In the genomic region with DNA sequence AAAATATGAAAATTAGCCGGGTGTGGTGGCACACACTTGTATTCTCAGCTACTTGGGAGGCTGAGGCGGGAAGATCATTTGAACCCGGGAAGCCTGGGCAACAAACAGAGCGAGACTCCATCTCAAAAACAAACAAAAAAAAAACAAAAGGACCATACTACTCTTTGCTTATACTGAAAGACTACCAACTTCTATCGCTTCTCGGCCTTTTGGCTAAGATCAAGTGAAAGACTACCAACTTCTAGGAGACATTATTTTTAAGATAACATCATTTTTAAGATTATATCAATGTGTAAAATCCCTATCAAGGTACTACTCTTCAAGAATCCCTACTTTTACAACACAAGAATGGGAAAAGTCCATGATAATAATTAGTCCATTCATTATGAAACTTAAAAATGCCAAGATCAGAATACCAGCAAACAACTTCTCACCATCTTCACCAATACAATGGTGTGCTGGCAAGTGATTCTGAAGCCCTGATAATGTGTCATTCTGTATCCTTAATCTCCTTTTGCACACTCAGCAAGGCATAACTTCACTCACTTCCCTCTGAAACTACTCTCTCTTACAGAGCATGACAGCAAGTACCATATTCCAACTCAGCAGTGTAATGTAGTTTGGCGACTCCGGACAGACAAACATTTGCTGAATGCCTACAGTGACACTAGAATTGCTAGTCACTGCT, we compare ENCODE assay signal across 8 cellular contexts. TPM values are rescaled to one million over a fixed set of nuclear protein-coding genes. Genes with fewer than 3 reads are reported as not detected.
DNase-seq lines count a peak whose midpoint lies in the region; ATAC-seq, FAIRE-seq and TF ChIP-seq lines count a peak whose summit lies in the region.

No MANE protein-coding gene starts in this region.

- H2AFZ ChIP-seq in GM23248 = no peak overlapping the region

- in situ Hi-C loops in GM23248 (cut with MboI) = no loop called here

- peak overlapping the region; percentile 93 for H3K4me2 ChIP-seq in GM23248 (ENCODE audit: unreplicated experiment)

- intact Hi-C loops in prostate gland (cut with DNase I) = no loop called here

- no peak for FAIRE-seq in HTR-8/SVneo (lab: Jason Lieb, UNC)

- H3F3A ChIP-seq in GM23248 (ENCODE audit: insufficient read depth) = peaks cover 72% of the 10 kb centered on the region

- peak overlapping the region; percentile 98 for H3K9ac ChIP-seq in GM23248

- no peaks in the 10 kb centered on the region for H3K27me3 ChIP-seq in GM23248 (replicated peaks; ENCODE audit: insufficient read depth)
- no peaks in the 10 kb centered on the region for H3K27me3 ChIP-seq in RWPE2 (ENCODE audit: insufficient read depth, poor library complexity, severe bottlenecking)
- no peaks in the 10 kb centered on the region for H3K27me3 ChIP-seq in prostate gland (replicated peaks; ENCODE audit: insufficient read depth)

- H3K27ac ChIP-seq in GM23248 (peak overlapping the region; percentile 91), RWPE2 (ENCODE audit: poor library complexity, severe bottlenecking) (peak overlapping the region; percentile 95), prostate gland (peak overlapping the region; percentile 91)

- no peaks in the 10 kb centered on the region for H3K9me2 ChIP-seq in GM23248 (ENCODE audit: insufficient read depth)

- no peaks in the 10 kb centered on the region for H3K9me3 ChIP-seq in GM23248 (ENCODE audit: low read depth)
- H3K9me3 ChIP-seq in RWPE2 (ENCODE audit: severe bottlenecking) = no peaks in the 10 kb centered on the region
- H3K9me3 ChIP-seq in prostate gland = no peaks in the 10 kb centered on the region

- H3K4me3 ChIP-seq in GM23248 (peak overlapping the region; percentile 96), RWPE2 (ENCODE audit: severe bottlenecking) (peak overlapping the region; percentile 99), prostate gland (peak overlapping the region; percentile 68 to 76)

- H4K20me1 ChIP-seq in GM23248 (ENCODE audit: insufficient read depth) = peaks cover 36% of the 10 kb centered on the region

- TF ChIP-seq POLR2A in prostate gland (IDR thresholded peaks at IDR 0.05) = no peak

- WGBS in GM23248 (ENCODE audit: low coverage in 1 of 2, low lambda C conversion rate in 2 of 2, missing lambda C conversion rate in 2 of 2), 2 experiments = 67 to 74% methylated on average over 8 of the region's 8 CpGs
- 73% methylated on average over 8 of the region's 8 CpGs for WGBS in prostate gland

- TF ChIP-seq CTCF in RWPE2 (IDR thresholded peaks at IDR 0.05; ENCODE audit: poor library complexity, severe bottlenecking) (no peak), prostate gland (IDR thresholded peaks at IDR 0.05) (no peak)

- H3K4me1 ChIP-seq in GM23248 (ENCODE audit: insufficient read depth) (peaks cover 64% of the 10 kb centered on the region), RWPE2 (ENCODE audit: insufficient read depth, poor library complexity, severe bottlenecking) (peaks cover 62% of the 10 kb centered on the region), prostate gland (replicated peaks) (peaks cover 6% of the 10 kb centered on the region)

- DNase-seq in GM23248 (peak; percentile 46), RWPE2 (ENCODE audit: low spot score) (no peak), prostate gland (ENCODE audit: low spot score) (no peak), NCI-H1105 (lab: John Stamatoyannopoulos, UW) (no peak), NCI-H2029 (lab: John Stamatoyannopoulos, UW) (no peak), HTR-8/SVneo (ENCODE audit: insufficient read length, low spot score) (no peak)

- ATAC-seq in RWPE2 (ENCODE audit: low read depth) = no peak
- ATAC-seq in esophagus mucosa = peak; percentile 20
- ATAC-seq in HG03442 (IDR thresholded peaks at IDR 0.05; ENCODE audit: unreplicated experiment) = no peak

- peaks cover 64% of the 10 kb centered on the region for H3K79me2 ChIP-seq in GM23248 (ENCODE audit: insufficient read depth)

- no peaks in the 10 kb centered on the region for H3K36me3 ChIP-seq in GM23248 (ENCODE audit: low read depth)
- peaks cover 8% of the 10 kb centered on the region; the same call in 1 of the 2 replicates for H3K36me3 ChIP-seq in RWPE2 (ENCODE audit: low read depth)
- no peaks in the 10 kb centered on the region for H3K36me3 ChIP-seq in prostate gland

RNA-seq across cellular contexts. Expression of a gene that starts 1.7 kb away (rescaled TPM):
- 379 and 430 TPM in 2 replicates for total RNA-seq in GM23248 (2014; rRNA removed; shearing (Covaris generic))
- 292 and 376 TPM in 2 replicates for polyA plus RNA-seq in GM23248 (2016; fragmentation: Nextera tagmentation; extraction: Ambion mirVana)
- total RNA-seq in esophagus mucosa (100 TPM), prostate gland (100 to 1,000 TPM; 133 to 196 TPM)
